ENCODE assay signal across 1 cellular context in genomic region chr19:36140289-36141038, GRCh38.
A peak's percentile ranks its signal among the peaks of the same experiment; 100 is the strongest.
TF ChIP-seq lines count a peak whose summit lies in the region.

No MANE protein-coding gene starts in this region.

TF ChIP-seq in K562, 482 proteins besides CTCF, POLR2A, EP300 and RAD21 (continues in another document):
- TF ChIP-seq CREBBP (IDR thresholded peaks at IDR 0.05; ENCODE audit: low read depth, low read length), result no peak
- TF ChIP-seq ZNF384 (IDR thresholded peaks at IDR 0.05; ENCODE audit: low read depth, low read length), result no peak
- no peak for TF ChIP-seq TEAD2 (tag; IDR thresholded peaks at IDR 0.05)
- TF ChIP-seq ZBTB26 (CRISPR knock-in tag; IDR thresholded peaks at IDR 0.05), result no peak
- no peak for TF ChIP-seq L3MBTL2 (IDR thresholded peaks at IDR 0.05)
- no peak for TF ChIP-seq DIDO1 (tag; IDR thresholded peaks at IDR 0.05; ENCODE audit: low read depth)
- peak; percentile 68 for TF ChIP-seq VEZF1 (CRISPR knock-in tag; IDR thresholded peaks at IDR 0.05)
- TF ChIP-seq ZNF764 (CRISPR knock-in tag; IDR thresholded peaks at IDR 0.05; ENCODE audit: low read depth), result no peak
- no peak for TF ChIP-seq NFXL1 (CRISPR knock-in tag; IDR thresholded peaks at IDR 0.05)
- no peak for TF ChIP-seq TFAM (CRISPR knock-in tag; conservative IDR thresholded peaks at IDR 0.05)
- TF ChIP-seq OTX1 (CRISPR knock-in tag; IDR thresholded peaks at IDR 0.05), result peak; percentile 6; the same call in 1 of the 2 replicates
- TF ChIP-seq POLR2H (tag; IDR thresholded peaks at IDR 0.05; ENCODE audit: low read depth), result no peak
- TF ChIP-seq RBFOX2 (IDR thresholded peaks at IDR 0.05; ENCODE audit: low read depth, low read length), result no peak
- no peak for TF ChIP-seq GTF2F1 (IDR thresholded peaks at IDR 0.05; ENCODE audit: low read depth, low read length)
- no peak for TF ChIP-seq PHF20 (IDR thresholded peaks at IDR 0.05; ENCODE audit: partially characterized antibody)
- TF ChIP-seq NEUROD1 (IDR thresholded peaks at IDR 0.05; ENCODE audit: borderline replicate concordance, low read depth, low read length, partially characterized antibody), result no peak
- TF ChIP-seq ZBTB11 (CRISPR knock-in tag; IDR thresholded peaks at IDR 0.05), result 0 out of 6 replicates have a peak, but pooled peaks of 1 of the 3 experiments have one; percentile 41
- TF ChIP-seq ZNF518B (CRISPR knock-in tag; IDR thresholded peaks at IDR 0.05), result no peak
- TF ChIP-seq SMARCC2 (IDR thresholded peaks at IDR 0.05; ENCODE audit: low read depth), result no peak
- no peak for TF ChIP-seq ATF4 (CRISPR knock-in tag; IDR thresholded peaks at IDR 0.05)
- TF ChIP-seq E2F6 (IDR thresholded peaks at IDR 0.05; ENCODE audit: borderline replicate concordance in 1 of 2, extremely low read depth in 1 of 2, insufficient read depth in 1 of 2, insufficient read length in 1 of 2, low read depth in 1 of 2, low read length in 1 of 2, poor library complexity in 1 of 2, severe bottlenecking in 1 of 2), result peak in 1 of 2 experiments; percentile 56
- TF ChIP-seq MXD1 (CRISPR knock-in tag; IDR thresholded peaks at IDR 0.05; ENCODE audit: borderline replicate concordance, poor library complexity, severe bottlenecking), result no peak
- TF ChIP-seq MAFG (tag; conservative IDR thresholded peaks at IDR 0.05), result no peak
- no peak for TF ChIP-seq YBX1 (IDR thresholded peaks at IDR 0.05)
- TF ChIP-seq ZNF431 (CRISPR knock-in tag; IDR thresholded peaks at IDR 0.05), result no peak
- no peak for TF ChIP-seq MAZ (CRISPR knock-in tag; conservative IDR thresholded peaks at IDR 0.05 in 1 of 2, IDR thresholded peaks at IDR 0.05 in 1 of 2)
- 0 out of 2 replicates have a peak, but pooled peaks have one; percentile 12 for TF ChIP-seq MXI1 (IDR thresholded peaks at IDR 0.05; ENCODE audit: low read depth, low read length)
- TF ChIP-seq ARID4B (CRISPR knock-in tag; IDR thresholded peaks at IDR 0.05), result peak; percentile 32; the same call in 1 of the 2 replicates
- no peak for TF ChIP-seq SRSF1 (IDR thresholded peaks at IDR 0.05; ENCODE audit: low read depth, low read length)
- no peak for TF ChIP-seq ZNF551 (CRISPR knock-in tag; IDR thresholded peaks at IDR 0.05)
- TF ChIP-seq E2F4 (CRISPR knock-in tag; IDR thresholded peaks at IDR 0.05; ENCODE audit: low read depth), result no peak
- 0 out of 2 replicates have a peak, but pooled peaks have one; percentile 15 for TF ChIP-seq TEAD4 (IDR thresholded peaks at IDR 0.05; ENCODE audit: low read length)
- TF ChIP-seq TEAD4 (CRISPR knock-in tag; IDR thresholded peaks at IDR 0.05; ENCODE audit: borderline replicate concordance), result no peak
- TF ChIP-seq HINFP (tag; conservative IDR thresholded peaks at IDR 0.05; ENCODE audit: low read depth), result no peak
- TF ChIP-seq BACH1 (tag; IDR thresholded peaks at IDR 0.05), result no peak
- TF ChIP-seq CHD1 (IDR thresholded peaks at IDR 0.05; ENCODE audit: low read length), result peak; percentile 71
- TF ChIP-seq ZNF232 (CRISPR knock-in tag; IDR thresholded peaks at IDR 0.05), result no peak
- peak; percentile 79 for TF ChIP-seq CREM (IDR thresholded peaks at IDR 0.05; ENCODE audit: low read depth)
- TF ChIP-seq SIN3A (IDR thresholded peaks at IDR 0.05; ENCODE audit: borderline replicate concordance in 2 of 2, control insufficient read depth in 1 of 2, low read depth in 2 of 2, low read length in 2 of 2), result peak in 1 of 2 experiments; percentile 80; a peak in 1 of 4 replicates
- no peak for TF ChIP-seq ZNF77 (CRISPR knock-in tag; IDR thresholded peaks at IDR 0.05)
- no peak for TF ChIP-seq NELFE (IDR thresholded peaks at IDR 0.05; ENCODE audit: insufficient read depth, insufficient read length)
